Comparison of ENCODE assay signal across 9 cellular contexts in genomic region chr13:97142452-97142851, GRCh38.
DNase-seq lines count a peak whose midpoint lies in the region; ATAC-seq and TF ChIP-seq lines count a peak whose summit lies in the region.
"Had no signal": no experiment of that assay in that cellular context is flagged by ENCODE, and none has a peak within 500 bp of the region (broad histone marks: within the 10 kb centered on the region; RNA-seq: fewer than 3 reads in every experiment).

No MANE protein-coding gene starts in this region.

- intact Hi-C loops in Panc1 (cut with micrococcal nuclease; ENCODE audit: unreplicated experiment), result no loop called here

- DNase-seq in Panc1 (ENCODE audit: low read depth, low spot score), result no peak
- peak; percentile 71 for DNase-seq in glomerular visceral epithelial cell (ENCODE audit: extremely low spot score)
- peak; percentile 63 to 71 for DNase-seq in trophoblast cell
- DNase-seq in NCI-H1092 (lab: John Stamatoyannopoulos, UW), result no peak
- DNase-seq in NCI-H128 (lab: John Stamatoyannopoulos, UW; ENCODE audit: unreplicated experiment), result no peak
- DNase-seq in NCI-H1105 (lab: John Stamatoyannopoulos, UW), result no peak
- no peak for DNase-seq in LoVo (ENCODE audit: low spot score)
- DNase-seq: activated naive CD4-positive, alpha-beta T cell had no signal

- BruUV-seq in Panc1 (replicated peaks; lab: Mats Ljungman, UMichigan), result TSS peak; percentile 85

- H3K36me3 ChIP-seq in Panc1 (ENCODE audit: control insufficient read depth, insufficient read depth, low read length) (peaks cover 4% of the 10 kb centered on the region; the same call in 1 of the 2 replicates), trophoblast cell (ENCODE audit: control insufficient read depth in 1 of 2, insufficient read depth in 2 of 2, low read length in 2 of 2) (no peaks in the 10 kb centered on the region)

- no CpG with 5 or more reads among the region's 8 CpGs for WGBS in trophoblast cell (ENCODE audit: extremely low coverage, insufficient coverage, insufficient read length)

- H3K4me3 ChIP-seq in Panc1 (ENCODE audit: low read depth in 2 of 2, low read length in 2 of 2) (peak overlapping the region; percentile 35 to 44), trophoblast cell (ENCODE audit: low read depth, low read length) (no peak overlapping the region)

- peak overlapping the region; percentile 97 for H3K18ac ChIP-seq in trophoblast cell (ENCODE audit: low read length)

- peak overlapping the region; percentile 97 for H2AK5ac ChIP-seq in trophoblast cell (ENCODE audit: low read length)

- H2BK5ac ChIP-seq in trophoblast cell (ENCODE audit: low read depth, low read length, poor library complexity), result peak overlapping the region; percentile 91

- peaks cover 11% of the 10 kb centered on the region for H3K79me1 ChIP-seq in trophoblast cell (ENCODE audit: low read length)

- H3K23ac ChIP-seq in trophoblast cell (ENCODE audit: low read length), result no peak overlapping the region

- in situ Hi-C loops in Panc1 (cut with HindIII; ENCODE audit: low pct_unique_long_range_greater_than_20kb, low sequenced_read_pairs), result no loop called here

- no peaks in the 10 kb centered on the region for H3K27me3 ChIP-seq in Panc1 (ENCODE audit: control insufficient read depth, insufficient read depth, low read length)
- H3K27me3 ChIP-seq in trophoblast cell (ENCODE audit: insufficient read depth, low read length), result no peaks in the 10 kb centered on the region

- peak overlapping the region; percentile 85 for H4K12ac ChIP-seq in trophoblast cell (ENCODE audit: low read depth, low read length)

- POLR2A ChIA-PET in Panc1 (lab: Charles Lee), result interaction anchor here (0.7 to 2.1 kb wide), 3 partner anchors 27 to 80 kb away, joined by 3 to 11 read pairs (median 5); partner anchors contain the start of gene MBNL2

- H3K4me1 ChIP-seq in Panc1 (ENCODE audit: control insufficient read depth, insufficient read depth, low read length) (peaks cover 45% of the 10 kb centered on the region), trophoblast cell (ENCODE audit: control insufficient read depth in 1 of 2, insufficient read depth in 2 of 2, low read length in 2 of 2) (peaks cover 7 to 13% of the 10 kb centered on the region in 2 experiments)

- CTCF ChIA-PET in Panc1 (lab: Charles Lee), result no interaction called here

- H3K4me2 ChIP-seq in trophoblast cell (ENCODE audit: low read length), result peak overlapping the region; percentile 51

- H3K27ac ChIP-seq in Panc1 (ENCODE audit: low read length) (peak overlapping the region; percentile 97), trophoblast cell (ENCODE audit: low read depth, low read length) (peak overlapping the region; percentile 78)

- peak overlapping the region; percentile 91 for H3K4ac ChIP-seq in trophoblast cell (ENCODE audit: low read depth, low read length)

- peak overlapping the region; percentile 83 for H2BK120ac ChIP-seq in trophoblast cell (ENCODE audit: insufficient read depth, low read length, poor library complexity)

- H4K91ac ChIP-seq in trophoblast cell (ENCODE audit: low read depth, low read length), result peak overlapping the region; percentile 93

- H3K9ac ChIP-seq in trophoblast cell (ENCODE audit: low read length), result no peak overlapping the region

- peak overlapping the region; percentile 77 for H3K14ac ChIP-seq in trophoblast cell (ENCODE audit: low read length)

- H3K79me2 ChIP-seq in trophoblast cell (ENCODE audit: control insufficient read depth, insufficient read depth, low read length, poor library complexity), result peaks cover 2% of the 10 kb centered on the region

- H4K8ac ChIP-seq in trophoblast cell (ENCODE audit: low read depth, low read length), result peak overlapping the region; percentile 96

- TF ChIP-seq CTCF in Panc1 (IDR thresholded peaks at IDR 0.05), result no peak

- ATAC-seq in GM18867 (IDR thresholded peaks at IDR 0.05; ENCODE audit: unreplicated experiment) (peak; percentile 60), Panc1 (peak; percentile 79)

- peak overlapping the region; percentile 35 for H2AFZ ChIP-seq in trophoblast cell (ENCODE audit: insufficient read depth, low read length, poor library complexity)

- peak overlapping the region; percentile 99 for H2BK12ac ChIP-seq in trophoblast cell (ENCODE audit: low read length)

- H3K9me3 ChIP-seq in Panc1 (ENCODE audit: control insufficient read depth, insufficient read depth, low read depth, low read length) (no peaks in the 10 kb centered on the region), trophoblast cell (ENCODE audit: insufficient read depth, low read depth, low read length) (no peaks in the 10 kb centered on the region)

Comparison
In these comparisons a context has a peak if more than half of its experiments do, and no peak if none do; other contexts are left out.
1. DNase-seq: peak in glomerular visceral epithelial cell (single experiment) and trophoblast cell (2 of 2); none in Panc1 (single experiment), NCI-H1092 (single experiment), NCI-H128 (single experiment), NCI-H1105 (single experiment) and LoVo (single experiment).